In the genomic region with DNA sequence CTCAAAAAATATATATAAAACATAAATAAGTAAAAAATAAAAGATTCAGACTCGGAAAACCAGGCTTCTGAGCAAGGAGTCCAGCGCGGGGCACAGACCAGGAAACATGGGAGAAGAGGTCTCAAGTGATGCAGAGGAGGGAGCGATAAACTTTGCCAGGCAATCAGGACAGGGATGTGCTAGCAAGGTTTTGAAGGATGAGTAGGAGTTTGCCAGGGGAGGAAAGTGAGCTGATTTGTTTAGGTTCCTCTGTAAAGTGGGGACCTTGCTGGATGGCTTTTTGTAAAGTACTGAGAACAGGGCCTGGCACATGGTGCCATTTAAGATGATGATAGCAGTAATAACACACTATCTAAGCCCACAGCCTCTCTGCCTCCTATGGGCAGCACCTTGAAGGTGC, we compare ENCODE assay signal across 29 cellular contexts.
DNase-seq lines count a peak whose midpoint lies in the region; TF ChIP-seq lines count a peak whose summit lies in the region.
"Had no signal": no experiment of that assay in that cellular context is flagged by ENCODE, and none has a peak within 500 bp of the region (broad histone marks: within the 10 kb centered on the region; RNA-seq: fewer than 3 reads in every experiment).

No MANE protein-coding gene starts in this region.

- H3K4ac ChIP-seq in mesenchymal stem cell (ENCODE audit: low read depth in 1 of 2, low read length in 2 of 2) = peak overlapping the region; percentile 34 to 66

- DNase-seq in brain microvascular endothelial cell = no peak
- no peak for DNase-seq in mesenchymal stem cell
- no peak for DNase-seq in stomach
- DNase-seq in NCI-H1105 treated with DMSO at 0.1 percent for 48 hours (lab: John Stamatoyannopoulos, UW) = no peak
- no peak for DNase-seq in amniotic stem cell (lab: John Stamatoyannopoulos, UW)
- DNase-seq in endothelial cell (ENCODE audit: low spot score) = no peak
- no peak for DNase-seq in mesothelial cell of epicardium (ENCODE audit: low spot score in 2 of 2, unreplicated experiment in 2 of 2)
- DNase-seq: 8988T; ACHN; BE2C; CD8-positive, alpha-beta memory T cell; DMS 273 treated with DMSO at 0.1 percent for 48 hours; DMS79 treated with DMSO at 0.1 percent for 48 hours; GF-D8; GOT3; HCEC 1CT; Kasumi-1; MV-4-11; NCI-H1105; NCI-H146; NCI-H1930; NCI-H2107; NCI-H524; NCI-H82; NK-92 treated with Interleukin-12 subunit alpha and Interleukin-12 subunit beta, amount 100 ng/mL, for 24 hours; PC-3 had no signal

- in situ Hi-C loops in brain microvascular endothelial cell (cut with HindIII; ENCODE audit: low pct_ligation_motif_present, low sequenced_read_pairs) = no loop called here

- intact Hi-C loops in stomach (cut with DNase I; ENCODE audit: low total_unique reads) = no loop called here

- H2BK5ac ChIP-seq in mesenchymal stem cell (ENCODE audit: low read depth, low read length, poor library complexity, severe bottlenecking) = no peak overlapping the region

- H3K36me3 ChIP-seq in brain microvascular endothelial cell (replicated peaks) (no peaks in the 10 kb centered on the region), mesenchymal stem cell (ENCODE audit: control insufficient read depth in 1 of 2, insufficient read depth in 2 of 2, low read depth in 1 of 2, low read length in 2 of 2) (no peaks in the 10 kb centered on the region), stomach (no peaks in the 10 kb centered on the region)
- H3K36me3 ChIP-seq: BE2C had no signal

- H3K23ac ChIP-seq in mesenchymal stem cell (ENCODE audit: low read length in 2 of 2) = no peak overlapping the region

- H3K9me3 ChIP-seq in mesenchymal stem cell (ENCODE audit: control insufficient read depth, low read length) (no peaks in the 10 kb centered on the region), stomach (no peaks in the 10 kb centered on the region)
- H3K9me3 ChIP-seq: BE2C had no signal

- H2AK5ac ChIP-seq in mesenchymal stem cell (ENCODE audit: low read length, severe bottlenecking) = no peak overlapping the region

- no peak overlapping the region for H3K27ac ChIP-seq in brain microvascular endothelial cell
- H3K27ac ChIP-seq in mesenchymal stem cell (ENCODE audit: low read length, poor library complexity, severe bottlenecking) = no peak overlapping the region
- H3K27ac ChIP-seq in stomach = peak overlapping the region in 3 of 5 donors; percentile 85 to 89 (median 87)

- no peak overlapping the region for H2AFZ ChIP-seq in mesenchymal stem cell (ENCODE audit: low read depth, low read length)

- peak overlapping the region; percentile 45 for H4K8ac ChIP-seq in mesenchymal stem cell (ENCODE audit: low read length)

- peak overlapping the region in 1 of 2 experiments; percentile 65 for H3K18ac ChIP-seq in mesenchymal stem cell (ENCODE audit: low read depth in 1 of 2, low read length in 2 of 2)

- no peak overlapping the region for H3K4me2 ChIP-seq in mesenchymal stem cell (ENCODE audit: low read length, poor library complexity, severe bottlenecking)

- WGBS in mesenchymal stem cell = 97% methylated on average over 4 of the region's 4 CpGs
- WGBS in stomach, 5 donors = 94 to 98% (median 97%) methylated on average over 4 of the region's 4 CpGs

- H4K91ac ChIP-seq in mesenchymal stem cell (ENCODE audit: low read length) = peak overlapping the region; percentile 48

- H3K4me3 ChIP-seq in brain microvascular endothelial cell (ENCODE audit: low read depth, low read length) (no peak overlapping the region), mesenchymal stem cell (ENCODE audit: insufficient read depth in 1 of 2, low read depth in 1 of 2, low read length in 2 of 2) (no peak overlapping the region), stomach (no peak overlapping the region)
- H3K4me3 ChIP-seq: K562 had no signal

- H3K9me3 Mint-ChIP-seq in endothelial cell (ENCODE audit: unreplicated experiment) = no peaks in the 10 kb centered on the region
- H3K9me3 Mint-ChIP-seq in mesothelial cell of epicardium = no peaks in the 10 kb centered on the region
- H3K9me3 Mint-ChIP-seq: CD8-positive, alpha-beta memory T cell had no signal

- no peak overlapping the region for H3K9ac ChIP-seq in mesenchymal stem cell (ENCODE audit: low read length)

- no peak overlapping the region for H2BK15ac ChIP-seq in mesenchymal stem cell (ENCODE audit: low read depth, poor library complexity, severe bottlenecking)

- H3K27me3 ChIP-seq in brain microvascular endothelial cell (replicated peaks) (peaks cover 4% of the 10 kb centered on the region), mesenchymal stem cell (ENCODE audit: control insufficient read depth in 1 of 2, insufficient read depth in 1 of 2, low read length in 2 of 2) (peaks cover 0 to 7% of the 10 kb centered on the region in 2 experiments), stomach (no peaks in the 10 kb centered on the region)
- H3K27me3 ChIP-seq: BE2C had no signal

- H3K4me1 ChIP-seq in mesenchymal stem cell (ENCODE audit: control insufficient read depth, insufficient read depth, low read depth, low read length) (peaks cover 29% of the 10 kb centered on the region), stomach (peaks cover 25 to 53% (median 35%) of the 10 kb centered on the region in 4 donors)
- H3K4me1 ChIP-seq: BE2C had no signal

- peak; percentile 8 for TF ChIP-seq CTCF in GM12873 (IDR thresholded peaks at IDR 0.05; ENCODE audit: insufficient read depth, low read depth, low read length, missing control alignments)
- TF ChIP-seq CTCF in brain microvascular endothelial cell (IDR thresholded peaks at IDR 0.05; ENCODE audit: low read depth, low read length, missing control alignments) = peak; percentile 14
- TF ChIP-seq CTCF in stomach (IDR thresholded peaks at IDR 0.05) = no peak
- TF ChIP-seq CTCF in endothelial cell (IDR thresholded peaks at IDR 0.05; ENCODE audit: unreplicated experiment) = no peak
- no peak for TF ChIP-seq CTCF in mesothelial cell of epicardium (IDR thresholded peaks at IDR 0.05; ENCODE audit: unreplicated experiment)

- H3K14ac ChIP-seq in mesenchymal stem cell (ENCODE audit: low read length in 2 of 2) = no peak overlapping the region

- H3K4me3 Mint-ChIP-seq in endothelial cell (ENCODE audit: unreplicated experiment) (no peak overlapping the region), mesothelial cell of epicardium (no peak overlapping the region)
- H3K4me3 Mint-ChIP-seq: CD14-positive monocyte; CD8-positive, alpha-beta memory T cell had no signal

- H3K27ac Mint-ChIP-seq in endothelial cell (ENCODE audit: unreplicated experiment) (no peak overlapping the region), mesothelial cell of epicardium (no peak overlapping the region)

- peak overlapping the region; percentile 80 for H2BK120ac ChIP-seq in mesenchymal stem cell (ENCODE audit: low read depth, low read length)

- peak overlapping the region; percentile 12 to 57 for H2BK12ac ChIP-seq in mesenchymal stem cell (ENCODE audit: low read length in 2 of 2)

- H3K36me3 Mint-ChIP-seq in endothelial cell (ENCODE audit: low read depth, unreplicated experiment) (no peaks in the 10 kb centered on the region), mesothelial cell of epicardium (no peaks in the 10 kb centered on the region)
- H3K36me3 Mint-ChIP-seq: CD14-positive monocyte; CD8-positive, alpha-beta memory T cell had no signal

- no peaks in the 10 kb centered on the region for H3K79me1 ChIP-seq in mesenchymal stem cell (replicated peaks; ENCODE audit: low read length, poor library complexity, severe bottlenecking)

- no peak for TF ChIP-seq POLR2A in stomach (IDR thresholded peaks at IDR 0.05)

- H3K27me3 Mint-ChIP-seq in endothelial cell (ENCODE audit: unreplicated experiment) (peaks cover 12% of the 10 kb centered on the region), mesothelial cell of epicardium (ENCODE audit: low read depth) (no peaks in the 10 kb centered on the region)

- TF ChIP-seq EP300 in stomach (IDR thresholded peaks at IDR 0.05) = no peak

- H3K4me1 Mint-ChIP-seq in endothelial cell (ENCODE audit: unreplicated experiment) = peaks cover 6% of the 10 kb centered on the region
- peaks cover 38% of the 10 kb centered on the region for H3K4me1 Mint-ChIP-seq in mesothelial cell of epicardium
- H3K4me1 Mint-ChIP-seq: CD8-positive, alpha-beta memory T cell had no signal

Comparison
In these comparisons a context has a peak if more than half of its experiments do, and no peak if none do; other contexts are left out.
1. CTCF ChIP-seq: peak in GM12873 (single experiment) and brain microvascular endothelial cell (single experiment); none in stomach (0 of 7), endothelial cell (single experiment) and mesothelial cell of epicardium (single experiment).
2. H3K27ac ChIP-seq: peak in stomach (3 of 5); none in brain microvascular endothelial cell (single experiment) and mesenchymal stem cell (single experiment).